ENCODE assay signal across 9 cellular contexts in the genomic region with DNA sequence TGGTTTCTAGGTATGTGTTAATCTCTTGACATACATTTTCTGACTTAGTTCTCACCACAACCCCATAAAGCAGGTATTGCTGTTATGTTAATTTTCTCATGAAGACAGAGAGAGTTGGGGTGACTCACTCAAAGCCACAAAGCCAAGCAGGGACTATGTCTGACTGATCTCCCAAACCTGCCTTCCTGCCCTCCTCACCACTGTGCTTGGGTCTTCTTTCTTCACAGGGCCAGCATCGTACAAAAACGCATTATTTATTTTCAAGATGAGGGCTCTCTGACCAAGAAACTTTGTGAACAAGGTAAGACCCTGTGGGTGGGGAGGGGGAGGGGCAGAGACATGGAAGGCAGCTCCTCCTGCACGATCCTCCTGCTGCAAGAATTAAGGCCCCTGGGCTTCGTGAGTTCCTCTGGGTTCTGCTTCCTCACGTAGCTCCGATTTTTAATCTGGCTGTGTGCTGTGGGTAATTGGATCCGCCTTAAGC.
A peak's percentile ranks its signal among the peaks of the same experiment; 100 is the strongest.
DNase-seq lines count a peak whose midpoint lies in the region; ATAC-seq, FAIRE-seq and TF ChIP-seq lines count a peak whose summit lies in the region.
"Had no signal": no experiment of that assay in that cellular context is flagged by ENCODE, and none has a peak within 500 bp of the region (broad histone marks: within the 10 kb centered on the region; RNA-seq: fewer than 3 reads in every experiment).

No MANE protein-coding gene starts in this region.

- H2BK5ac ChIP-seq in mesenchymal stem cell (ENCODE audit: low read depth, low read length, poor library complexity, severe bottlenecking): no peak overlapping the region

- no peak overlapping the region for H4K91ac ChIP-seq in mesenchymal stem cell (ENCODE audit: low read length)

- peak; percentile 99 to 100 for ATAC-seq in activated T-cell treated with anti-CD3 and anti-CD28 coated beads, Interleukin-2, amount 50 U/mL, for 72 hours (replicated peaks in 1 of 2)
- no peak for ATAC-seq in GM21825 (IDR thresholded peaks at IDR 0.05; ENCODE audit: unreplicated experiment)

- H3K9me3 Mint-ChIP-seq in activated T-cell treated with anti-CD3 and anti-CD28 coated beads, Interleukin-2, amount 50 U/mL, for 72 hours: no peaks in the 10 kb centered on the region

- H3K36me3 ChIP-seq in mesenchymal stem cell (ENCODE audit: control insufficient read depth in 1 of 2, insufficient read depth in 2 of 2, low read depth in 1 of 2, low read length in 2 of 2): no peaks in the 10 kb centered on the region

- H3K27me3 Mint-ChIP-seq in activated T-cell treated with anti-CD3 and anti-CD28 coated beads, Interleukin-2, amount 50 U/mL, for 72 hours (ENCODE audit: low read depth): peaks cover 17% of the 10 kb centered on the region

- WGBS in mesenchymal stem cell: 75% methylated on average over 7 of the region's 7 CpGs

- no peaks in the 10 kb centered on the region for H3K9me3 ChIP-seq in mesenchymal stem cell (ENCODE audit: control insufficient read depth, low read length)

- no peak overlapping the region for H3K4me2 ChIP-seq in mesenchymal stem cell (ENCODE audit: low read length, poor library complexity, severe bottlenecking)

- H3K27ac ChIP-seq in mesenchymal stem cell (ENCODE audit: low read length, poor library complexity, severe bottlenecking): no peak overlapping the region

- no peaks in the 10 kb centered on the region for H3K79me1 ChIP-seq in mesenchymal stem cell (replicated peaks; ENCODE audit: low read length, poor library complexity, severe bottlenecking)

- no peak overlapping the region for H2BK120ac ChIP-seq in mesenchymal stem cell (ENCODE audit: low read depth, low read length)

- in situ Hi-C loops in GM13977 (cut with MboI; ENCODE audit: low pct_unique_long_range_greater_than_20kb, low sequenced_read_pairs, unreplicated experiment): no loop called here

- H3K36me3 Mint-ChIP-seq in activated T-cell treated with anti-CD3 and anti-CD28 coated beads, Interleukin-2, amount 50 U/mL, for 72 hours (ENCODE audit: insufficient read depth in 2 of 2): no peaks in the 10 kb centered on the region

- H3K18ac ChIP-seq in mesenchymal stem cell (ENCODE audit: low read depth in 1 of 2, low read length in 2 of 2): no peak overlapping the region

- no peak overlapping the region for H2BK12ac ChIP-seq in mesenchymal stem cell (ENCODE audit: low read length in 2 of 2)

- no peak overlapping the region for H2AK5ac ChIP-seq in mesenchymal stem cell (ENCODE audit: low read length, severe bottlenecking)

- H3K9ac ChIP-seq in mesenchymal stem cell (ENCODE audit: low read length): peak overlapping the region; percentile 35

- no peak overlapping the region for H4K8ac ChIP-seq in mesenchymal stem cell (ENCODE audit: low read length)

- FAIRE-seq in urothelium cell line (lab: Jason Lieb, UNC): no peak

- peak overlapping the region; percentile 63 to 77 for H3K4me3 Mint-ChIP-seq in activated T-cell treated with anti-CD3 and anti-CD28 coated beads, Interleukin-2, amount 50 U/mL, for 72 hours

- H2AFZ ChIP-seq in mesenchymal stem cell (ENCODE audit: low read depth, low read length): no peak overlapping the region

- no peak overlapping the region for H3K23ac ChIP-seq in mesenchymal stem cell (ENCODE audit: low read length in 2 of 2)

- H2BK15ac ChIP-seq in mesenchymal stem cell (ENCODE audit: low read depth, poor library complexity, severe bottlenecking): no peak overlapping the region

- peaks cover 0 to 3% of the 10 kb centered on the region in 2 experiments for H3K27me3 ChIP-seq in mesenchymal stem cell (ENCODE audit: control insufficient read depth in 1 of 2, insufficient read depth in 1 of 2, low read length in 2 of 2)

- no peak overlapping the region for H3K4ac ChIP-seq in mesenchymal stem cell (ENCODE audit: low read depth in 1 of 2, low read length in 2 of 2)

- H3K4me1 ChIP-seq in mesenchymal stem cell (ENCODE audit: control insufficient read depth, insufficient read depth, low read depth, low read length): no peaks in the 10 kb centered on the region

- no peak for TF ChIP-seq CTCF in GM13977 (IDR thresholded peaks at IDR 0.05; ENCODE audit: extremely low read depth, insufficient read depth, missing control alignments)

- peak overlapping the region; percentile 71 for H3K27ac Mint-ChIP-seq in activated T-cell treated with anti-CD3 and anti-CD28 coated beads, Interleukin-2, amount 50 U/mL, for 72 hours

- H3K14ac ChIP-seq in mesenchymal stem cell (ENCODE audit: low read length in 2 of 2): no peak overlapping the region

- no peak overlapping the region for H3K4me3 ChIP-seq in mesenchymal stem cell (ENCODE audit: insufficient read depth in 1 of 2, low read depth in 1 of 2, low read length in 2 of 2)

- H3K4me1 Mint-ChIP-seq in activated T-cell treated with anti-CD3 and anti-CD28 coated beads, Interleukin-2, amount 50 U/mL, for 72 hours (ENCODE audit: low read depth): peaks cover 60% of the 10 kb centered on the region

- DNase-seq in NOMO-1 (lab: John Stamatoyannopoulos, UW; ENCODE audit: unreplicated experiment in 2 of 2) (peak; percentile 10 to 77), NOMO-1 treated with dmso at 0.1 percent for 144 hours (lab: John Stamatoyannopoulos, UW; ENCODE audit: unreplicated experiment) (no peak), mesenchymal stem cell (no peak), urothelium cell line (ENCODE audit: low spot score) (peak; percentile 50), GM13977 (ENCODE audit: low spot score) (no peak), Ammon's horn (ENCODE audit: low spot score) (no peak)
- DNase-seq in activated T-cell treated with anti-CD3 and anti-CD28 coated beads, Interleukin-2, amount 50 U/mL, for 72 hours: peak; percentile 71 to 82
- DNase-seq: NCI-H226 had no signal

Comparison
In these comparisons a context has a peak if more than half of its experiments do, and no peak if none do; other contexts are left out.
1. DNase-seq: peak in NOMO-1 (2 of 2), activated T-cell treated with anti-CD3 and anti-CD28 coated beads, Interleukin-2, amount 50 U/mL, for 72 hours (2 of 2) and urothelium cell line (single experiment); none in NOMO-1 treated with dmso at 0.1 percent for 144 hours (single experiment), mesenchymal stem cell (single experiment), GM13977 (single experiment) and Ammon's horn (single experiment).